1 cellular context compared by ENCODE assay signal in the genomic region with DNA sequence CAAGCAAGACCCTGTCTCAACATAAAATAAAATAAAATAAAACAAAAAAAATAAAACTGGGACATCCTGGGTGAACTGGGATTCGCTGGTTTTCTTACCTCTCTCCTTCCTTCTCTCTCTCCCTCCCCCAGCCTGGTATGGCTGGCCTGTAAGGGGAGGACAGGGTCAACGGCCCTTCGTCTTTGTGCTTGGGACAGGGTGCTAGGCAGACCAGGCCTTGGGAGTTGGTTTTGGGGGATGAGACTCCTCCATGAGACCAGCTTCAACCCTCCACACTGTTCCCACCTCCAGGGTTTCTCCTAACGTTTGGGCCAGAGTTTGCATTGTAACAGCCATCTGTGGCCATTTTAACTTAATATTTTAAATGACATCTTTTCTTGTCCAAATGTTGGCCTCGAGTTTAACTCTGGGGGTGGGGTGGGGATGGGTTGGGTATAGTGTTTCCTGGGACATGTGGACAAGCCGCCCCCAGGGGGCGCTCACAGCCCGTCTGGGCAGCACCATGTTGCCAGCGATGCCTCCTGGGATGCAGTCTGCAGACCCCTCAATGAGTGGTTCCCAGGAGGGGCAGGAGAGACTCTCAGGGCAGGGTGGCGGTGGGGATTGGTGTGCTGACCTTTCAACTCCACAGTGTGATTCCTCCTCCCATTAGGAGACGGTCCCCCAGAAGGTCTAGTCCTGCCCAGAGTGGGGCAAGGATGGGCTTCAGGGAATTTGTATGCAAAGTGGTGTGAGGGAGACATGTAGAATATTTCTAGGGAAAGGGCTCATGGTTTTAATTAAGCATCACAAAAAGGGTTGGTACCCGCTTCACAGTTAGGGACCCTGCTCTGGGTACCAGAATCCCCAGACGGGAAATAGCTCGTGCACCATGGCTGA.
TF ChIP-seq lines count a peak whose summit lies in the region.

No MANE protein-coding gene starts in this region.

TF ChIP-seq in SK-N-SH treated with all-trans-retinoic acid at 6 μM for 48 hours, 23 proteins besides CTCF, POLR2A, EP300 and RAD21 (continued from another document):
- TF ChIP-seq, protein P1, sequence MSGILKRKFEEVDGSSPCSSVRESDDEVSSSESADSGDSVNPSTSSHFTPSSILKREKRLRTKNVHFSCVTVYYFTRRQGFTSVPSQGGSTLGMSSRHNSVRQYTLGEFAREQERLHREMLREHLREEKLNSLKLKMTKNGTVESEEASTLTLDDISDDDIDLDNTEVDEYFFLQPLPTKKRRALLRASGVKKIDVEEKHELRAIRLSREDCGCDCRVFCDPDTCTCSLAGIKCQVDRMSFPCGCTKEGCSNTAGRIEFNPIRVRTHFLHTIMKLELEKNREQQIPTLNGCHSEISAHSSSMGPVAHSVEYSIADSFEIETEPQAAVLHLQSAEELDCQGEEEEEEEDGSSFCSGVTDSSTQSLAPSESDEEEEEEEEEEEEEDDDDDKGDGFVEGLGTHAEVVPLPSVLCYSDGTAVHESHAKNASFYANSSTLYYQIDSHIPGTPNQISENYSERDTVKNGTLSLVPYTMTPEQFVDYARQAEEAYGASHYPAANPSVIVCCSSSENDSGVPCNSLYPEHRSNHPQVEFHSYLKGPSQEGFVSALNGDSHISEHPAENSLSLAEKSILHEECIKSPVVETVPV (CRISPR knock-in tag; IDR thresholded peaks at IDR 0.05) = no peak
- TF ChIP-seq ZFP3 (CRISPR knock-in tag; IDR thresholded peaks at IDR 0.05) (no peak), ISL1 (CRISPR knock-in tag; IDR thresholded peaks at IDR 0.05) (no peak), TCF4 (CRISPR knock-in tag; IDR thresholded peaks at IDR 0.05; ENCODE audit: borderline replicate concordance) (no peak)
